In genomic region chr9:33116855-33117254, GRCh38 we compare ENCODE assay signal across 10 cellular contexts. TPM values are rescaled to one million over a fixed set of nuclear protein-coding genes. Genes with fewer than 3 reads are reported as not detected.
DNase-seq lines count a peak whose midpoint lies in the region; ATAC-seq, FAIRE-seq and TF ChIP-seq lines count a peak whose summit lies in the region.
"Had no signal": no experiment of that assay in that cellular context is flagged by ENCODE, and none has a peak within 500 bp of the region (broad histone marks: within the 10 kb centered on the region; RNA-seq: fewer than 3 reads in every experiment).

No MANE protein-coding gene starts in this region.

- H3K36me3 ChIP-seq in BLaER1 treated with 17β-estradiol and CSF1 and Interleukin-3, amounts not matched to agents 10 nM and 100 nM, result peaks cover 63 to 86% (median 76%) of the 10 kb centered on the region in 11 experiments

- H3K36me3 Mint-ChIP-seq in activated T-helper 1 cell treated with anti-CD3 and anti-CD28 coated beads, Interleukin-12 subunit alpha, Interleukin-12 subunit beta, Interleukin-2, Interleukin-4 antibody, amounts not matched to agents 30 ng/mL and 10 ng/mL and 1 ng/mL, durations not matched to agents 14 hours and 24 hours and 36 hours (ENCODE audit: low read depth), result peaks cover 44% of the 10 kb centered on the region
- H3K36me3 Mint-ChIP-seq in mesothelial cell of epicardium, result peaks cover 25% of the 10 kb centered on the region

- peak; percentile 45 for ATAC-seq in HG03066 (IDR thresholded peaks at IDR 0.05; ENCODE audit: low read depth, unreplicated experiment)
- no peak for ATAC-seq in HG03457 (IDR thresholded peaks at IDR 0.05; ENCODE audit: unreplicated experiment)
- ATAC-seq: psoas muscle had no signal

- FAIRE-seq in H54 (lab: Jason Lieb, UNC), result no peak

- peak overlapping the region; percentile 63 for H3K27ac Mint-ChIP-seq in activated T-helper 1 cell treated with anti-CD3 and anti-CD28 coated beads, Interleukin-12 subunit alpha, Interleukin-12 subunit beta, Interleukin-2, Interleukin-4 antibody, amounts not matched to agents 30 ng/mL and 10 ng/mL and 1 ng/mL, durations not matched to agents 14 hours and 24 hours and 36 hours
- peak overlapping the region; percentile 61 for H3K27ac Mint-ChIP-seq in mesothelial cell of epicardium

- no peaks in the 10 kb centered on the region for H3K9me3 ChIP-seq in BLaER1 treated with 17β-estradiol and CSF1 and Interleukin-3, amounts not matched to agents 10 nM and 100 nM (replicated peaks in 1 of 11)
- H3K9me3 ChIP-seq: psoas muscle had no signal

- peak overlapping the region; percentile 70 to 91 (median 81) for H3K4me2 ChIP-seq in BLaER1 treated with 17β-estradiol and CSF1 and Interleukin-3, amounts not matched to agents 10 nM and 100 nM

- H3K27me3 Mint-ChIP-seq in activated T-helper 1 cell treated with anti-CD3 and anti-CD28 coated beads, Interleukin-12 subunit alpha, Interleukin-12 subunit beta, Interleukin-2, Interleukin-4 antibody, amounts not matched to agents 30 ng/mL and 10 ng/mL and 1 ng/mL, durations not matched to agents 14 hours and 24 hours and 36 hours (ENCODE audit: insufficient read depth), result no peaks in the 10 kb centered on the region
- no peaks in the 10 kb centered on the region for H3K27me3 Mint-ChIP-seq in mesothelial cell of epicardium (ENCODE audit: low read depth)

- DNase-seq in activated T-helper 1 cell treated with anti-CD3 and anti-CD28 coated beads, Interleukin-12 subunit alpha, Interleukin-12 subunit beta, Interleukin-2, Interleukin-4 antibody, amounts not matched to agents 30 ng/mL and 10 ng/mL and 1 ng/mL, durations not matched to agents 14 hours and 24 hours and 36 hours (ENCODE audit: low spot score), result no peak
- no peak for DNase-seq in mesothelial cell of epicardium (ENCODE audit: low spot score in 2 of 2, unreplicated experiment in 2 of 2)
- DNase-seq in SHP77 treated with DMSO at 0.1 percent for 48 hours (lab: John Stamatoyannopoulos, UW), result no peak
- no peak for DNase-seq in H54 (ENCODE audit: insufficient read length, low spot score)
- DNase-seq in COLO829 (ENCODE audit: low spot score), result no peak
- DNase-seq: activated T-cell treated with anti-CD3 and anti-CD28 coated beads for 4 hours, psoas muscle had no signal

- H3K4me1 Mint-ChIP-seq in activated T-helper 1 cell treated with anti-CD3 and anti-CD28 coated beads, Interleukin-12 subunit alpha, Interleukin-12 subunit beta, Interleukin-2, Interleukin-4 antibody, amounts not matched to agents 30 ng/mL and 10 ng/mL and 1 ng/mL, durations not matched to agents 14 hours and 24 hours and 36 hours (ENCODE audit: low read depth), result peaks cover 28% of the 10 kb centered on the region
- peaks cover 7% of the 10 kb centered on the region for H3K4me1 Mint-ChIP-seq in mesothelial cell of epicardium

- no peak for TF ChIP-seq CTCF in mesothelial cell of epicardium (IDR thresholded peaks at IDR 0.05; ENCODE audit: unreplicated experiment)

- no peak for TF ChIP-seq POLR2A in H54 (IDR thresholded peaks at IDR 0.05; ENCODE audit: low read depth, low read length)

- H3K9me3 Mint-ChIP-seq in activated T-helper 1 cell treated with anti-CD3 and anti-CD28 coated beads, Interleukin-12 subunit alpha, Interleukin-12 subunit beta, Interleukin-2, Interleukin-4 antibody, amounts not matched to agents 30 ng/mL and 10 ng/mL and 1 ng/mL, durations not matched to agents 14 hours and 24 hours and 36 hours, result no peaks in the 10 kb centered on the region
- H3K9me3 Mint-ChIP-seq in mesothelial cell of epicardium, result no peaks in the 10 kb centered on the region

- H3K9ac ChIP-seq in BLaER1 treated with 17β-estradiol and CSF1 and Interleukin-3, amounts not matched to agents 10 nM and 100 nM, result peak overlapping the region; percentile 39 to 81 (median 70); a peak in 21 of 22 replicates

- peak overlapping the region; percentile 32 for H3K4me3 Mint-ChIP-seq in activated T-helper 1 cell treated with anti-CD3 and anti-CD28 coated beads, Interleukin-12 subunit alpha, Interleukin-12 subunit beta, Interleukin-2, Interleukin-4 antibody, amounts not matched to agents 30 ng/mL and 10 ng/mL and 1 ng/mL, durations not matched to agents 14 hours and 24 hours and 36 hours
- H3K4me3 Mint-ChIP-seq in mesothelial cell of epicardium, result no peak overlapping the region

- H4K20me1 ChIP-seq in BLaER1 treated with 17β-estradiol and CSF1 and Interleukin-3, amounts not matched to agents 10 nM and 100 nM, result peaks cover 3 to 60% (median 20%) of the 10 kb centered on the region in 11 experiments; a peak in 18 of 22 replicates

- no peaks in the 10 kb centered on the region for H3K27me3 ChIP-seq in BLaER1 treated with 17β-estradiol and CSF1 and Interleukin-3, amounts not matched to agents 10 nM and 100 nM

- intact Hi-C loops in activated T-helper 1 cell treated with anti-CD3 and anti-CD28 coated beads, Interleukin-12 subunit alpha, Interleukin-12 subunit beta, Interleukin-2, Interleukin-4 antibody, amounts not matched to agents 30 ng/mL and 10 ng/mL and 1 ng/mL, durations not matched to agents 14 hours and 24 hours and 36 hours (cut with micrococcal nuclease), result no loop called here

- H3K4me1 ChIP-seq in BLaER1 treated with 17β-estradiol and CSF1 and Interleukin-3, amounts not matched to agents 10 nM and 100 nM, result peaks cover 44 to 82% (median 60%) of the 10 kb centered on the region in 10 experiments
- H3K4me1 ChIP-seq: psoas muscle had no signal

- 0 out of 20 replicates have a peak overlapping the region, but pooled peaks of 2 of the 10 experiments have one; percentile 9 to 20 for H3K4me3 ChIP-seq in BLaER1 treated with 17β-estradiol and CSF1 and Interleukin-3, amounts not matched to agents 10 nM and 100 nM
- H3K4me3 ChIP-seq: psoas muscle had no signal

- H3K27ac ChIP-seq in BLaER1 treated with 17β-estradiol and CSF1 and Interleukin-3, amounts not matched to agents 10 nM and 100 nM, result peak overlapping the region; percentile 59 to 90 (median 76); a peak in 21 of 22 replicates
- H3K27ac ChIP-seq: psoas muscle had no signal

RNA-seq across cellular contexts. Expression of gene SMU1, which starts 40.4 kb away (rescaled TPM):
- total RNA-seq in activated T-helper 1 cell treated with anti-CD3 and anti-CD28 coated beads, Interleukin-12 subunit alpha, Interleukin-12 subunit beta, Interleukin-2, Interleukin-4 antibody, amounts not matched to agents 30 ng/mL and 10 ng/mL and 1 ng/mL, durations not matched to agents 14 hours and 24 hours and 36 hours, result 28.8 TPM in 2 replicates
- total RNA-seq in mesothelial cell of epicardium, result 24.3 to 24.5 TPM (median 24.4 TPM) in 3 replicates

RNA-seq across cellular contexts. Expression of gene B4GALT1, which starts 50.3 kb away (rescaled TPM):
- total RNA-seq in activated T-helper 1 cell treated with anti-CD3 and anti-CD28 coated beads, Interleukin-12 subunit alpha, Interleukin-12 subunit beta, Interleukin-2, Interleukin-4 antibody, amounts not matched to agents 30 ng/mL and 10 ng/mL and 1 ng/mL, durations not matched to agents 14 hours and 24 hours and 36 hours, result 64.4 and 66.5 TPM in 2 replicates
- total RNA-seq in mesothelial cell of epicardium, result 78.3 to 81.4 TPM (median 78.9 TPM) in 3 replicates
